17 cellular contexts compared by ENCODE assay signal in the genomic region with DNA sequence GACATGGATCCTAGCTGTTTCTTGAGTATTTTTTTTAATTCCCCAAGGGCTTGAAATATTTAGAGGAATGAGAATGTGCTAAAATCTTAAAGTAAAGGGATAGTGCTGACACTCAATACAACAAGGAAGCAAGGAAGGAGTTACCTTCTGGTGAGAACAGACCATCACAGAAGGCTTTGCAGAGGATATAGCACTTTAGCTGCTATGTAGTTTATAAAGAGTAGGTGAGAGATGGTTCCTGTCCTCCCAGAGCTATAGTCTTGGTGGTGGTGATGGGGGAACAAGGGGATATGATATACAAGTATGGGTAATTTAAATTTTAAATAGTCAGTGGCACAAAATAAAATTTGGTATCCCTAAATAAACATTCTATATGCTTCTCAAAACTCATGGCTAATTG. TPM values are rescaled to one million over a fixed set of nuclear protein-coding genes. Genes with fewer than 3 reads are reported as not detected.
A peak's percentile ranks its signal among the peaks of the same experiment; 100 is the strongest.
DNase-seq lines count a peak whose midpoint lies in the region; TF ChIP-seq lines count a peak whose summit lies in the region.
"Had no signal": no experiment of that assay in that cellular context is flagged by ENCODE, and none has a peak within 500 bp of the region (broad histone marks: within the 10 kb centered on the region; RNA-seq: fewer than 3 reads in every experiment).

No MANE protein-coding gene starts in this region.

- no peak overlapping the region for H3K4me3 Mint-ChIP-seq in osteocyte (ENCODE audit: unreplicated experiment)
- H3K4me3 Mint-ChIP-seq: CD8-positive, alpha-beta memory T cell; T-helper 17 cell; WTC11 had no signal

- peak overlapping the region; percentile 96 for H3K27ac Mint-ChIP-seq in osteocyte (ENCODE audit: unreplicated experiment)
- H3K27ac Mint-ChIP-seq: CD8-positive, alpha-beta memory T cell; WTC11 had no signal

- peak overlapping the region; percentile 87 for H3K4me2 ChIP-seq in KMS-11

- no peak overlapping the region for H3K9ac ChIP-seq in KMS-11

- H3K36me3 ChIP-seq in KMS-11 (ENCODE audit: insufficient read depth) (no peaks in the 10 kb centered on the region), brain microvascular endothelial cell (replicated peaks) (no peaks in the 10 kb centered on the region)
- H3K36me3 ChIP-seq: breast epithelium, neutrophil, thoracic aorta had no signal

- H3K4me3 ChIP-seq in KMS-11 (IDR thresholded peaks at IDR 0.05; ENCODE audit: insufficient read depth, low read depth, low read length): no peak overlapping the region
- H3K4me3 ChIP-seq in brain microvascular endothelial cell (ENCODE audit: low read depth, low read length): no peak overlapping the region
- H3K4me3 ChIP-seq: breast epithelium had no signal

- H3K9me3 Mint-ChIP-seq in osteocyte (ENCODE audit: unreplicated experiment): no peaks in the 10 kb centered on the region
- H3K9me3 Mint-ChIP-seq: CD8-positive, alpha-beta memory T cell; WTC11 had no signal

- H4K20me1 ChIP-seq in KMS-11 (ENCODE audit: insufficient read depth): no peaks in the 10 kb centered on the region

- DNase-seq in DMS 273 treated with DMSO at 0.1 percent for 48 hours (lab: John Stamatoyannopoulos, UW) (peak; percentile 28), brain microvascular endothelial cell (no peak), osteocyte (ENCODE audit: extremely low spot score, unreplicated experiment) (no peak), DMS153 treated with DMSO at 0.1 percent for 48 hours (lab: John Stamatoyannopoulos, UW; ENCODE audit: unreplicated experiment) (no peak), cerebellar cortex (ENCODE audit: low spot score) (no peak), NCI-H1105 treated with DMSO at 0.1 percent for 48 hours (lab: John Stamatoyannopoulos, UW) (no peak), T-helper 2 cell (no peak)
- DNase-seq: activated CD8-positive, alpha-beta memory T cell treated with anti-CD3 and anti-CD28 coated beads for 24 hours; CD8-positive, alpha-beta memory T cell; NCI-H1694 treated with DMSO at 0.1 percent for 48 hours; NCI-H748 treated with DMSO at 0.1 percent for 48 hours; T-helper 17 cell had no signal

- H3K27me3 ChIP-seq in KMS-11 (ENCODE audit: insufficient read depth, low read depth) (no peaks in the 10 kb centered on the region), brain microvascular endothelial cell (replicated peaks) (no peaks in the 10 kb centered on the region)
- H3K27me3 ChIP-seq: breast epithelium, neutrophil had no signal

- H3K36me3 Mint-ChIP-seq in osteocyte (ENCODE audit: unreplicated experiment): peaks cover 10% of the 10 kb centered on the region
- H3K36me3 Mint-ChIP-seq: WTC11 had no signal

- TF ChIP-seq CTCF in KMS-11 (conservative IDR thresholded peaks at IDR 0.05; ENCODE audit: low read depth, low read length) (no peak), brain microvascular endothelial cell (IDR thresholded peaks at IDR 0.05; ENCODE audit: low read depth, low read length, missing control alignments) (no peak), osteocyte (IDR thresholded peaks at IDR 0.05) (no peak)

- H3K79me2 ChIP-seq in KMS-11 (ENCODE audit: insufficient read depth, low read depth): no peaks in the 10 kb centered on the region

- peak overlapping the region; percentile 41; the same call in 1 of the 2 replicates for H2AFZ ChIP-seq in KMS-11 (ENCODE audit: low read depth)

- H3K27ac ChIP-seq in KMS-11: peak overlapping the region; percentile 58; the same call in 1 of the 2 replicates
- H3K27ac ChIP-seq in brain microvascular endothelial cell: peak overlapping the region; percentile 60
- H3K27ac ChIP-seq: breast epithelium, neutrophil had no signal

- peaks cover 32% of the 10 kb centered on the region for H3K4me1 ChIP-seq in KMS-11 (ENCODE audit: low read depth, poor library complexity, severe bottlenecking)
- H3K4me1 ChIP-seq: breast epithelium had no signal

- in situ Hi-C loops in brain microvascular endothelial cell (cut with HindIII; ENCODE audit: low pct_ligation_motif_present, low sequenced_read_pairs): no loop called here

- H3K4me1 Mint-ChIP-seq in osteocyte (ENCODE audit: unreplicated experiment): peaks cover 29% of the 10 kb centered on the region

- H3K27me3 Mint-ChIP-seq in osteocyte (ENCODE audit: unreplicated experiment): no peaks in the 10 kb centered on the region
- H3K27me3 Mint-ChIP-seq: CD8-positive, alpha-beta memory T cell; T-helper 17 cell had no signal

RNA-seq across cellular contexts. Expression of gene MTHFD2L, which starts 47.6 kb away (rescaled TPM):
- total RNA-seq in osteocyte: 10.7 and 14.7 TPM in 2 replicates
